Comparison of ENCODE assay signal across 1 cellular context in the genomic region with DNA sequence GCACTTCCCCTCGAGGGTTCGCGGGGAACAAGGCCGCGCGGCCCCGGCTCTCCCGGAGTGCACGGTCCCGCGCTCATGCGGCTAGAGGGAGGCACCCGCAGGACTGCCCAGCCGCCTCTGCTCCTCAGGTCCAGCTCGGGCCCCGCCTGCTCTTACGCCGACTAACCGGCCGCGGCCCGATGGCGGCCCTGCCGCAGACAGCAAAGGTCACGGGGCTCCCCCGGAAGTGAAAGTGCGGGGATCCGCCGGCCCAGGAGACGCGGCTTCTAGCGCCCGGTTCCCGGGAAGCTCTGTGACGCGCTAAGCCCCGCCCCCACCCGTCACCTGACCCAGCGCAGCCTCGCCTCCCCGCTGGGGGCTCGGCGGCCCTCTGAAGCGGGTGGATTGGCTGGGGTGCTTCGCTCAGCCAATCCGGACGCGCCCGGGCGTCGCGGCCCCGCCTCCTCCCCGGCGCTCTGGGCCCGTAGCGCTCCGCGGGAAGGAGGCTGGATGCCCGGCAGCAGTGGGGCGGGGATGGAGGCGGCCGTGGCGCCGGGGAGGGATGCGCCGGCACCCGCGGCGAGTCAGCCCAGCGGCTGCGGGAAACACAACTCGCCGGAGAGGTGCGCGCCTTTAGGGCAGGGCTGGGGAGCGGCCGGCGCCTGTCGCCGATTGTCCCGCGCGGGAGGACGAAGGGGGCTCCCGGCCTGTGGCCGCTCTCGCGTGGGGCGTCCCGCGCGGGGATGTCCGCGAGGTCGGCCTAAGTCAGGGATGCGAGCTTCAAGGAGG.
TF ChIP-seq lines count a peak whose summit lies in the region.

TSS of gene SCLY (plus strand) at position 460 of the 768 bp plus-strand sequence. CDS start at position 514, 54 bp downstream.

TF ChIP-seq in HCT116, 20 proteins besides CTCF, POLR2A, EP300 and RAD21:
- TF ChIP-seq REST (IDR thresholded peaks at IDR 0.05; ENCODE audit: low read depth): no peak
- TF ChIP-seq ZFX (IDR thresholded peaks at IDR 0.05): peak; percentile 96
- TF ChIP-seq ZBTB33 (IDR thresholded peaks at IDR 0.05; ENCODE audit: extremely low read depth, insufficient replicate concordance, low read length): no peak
- no peak for TF ChIP-seq FOSL1 (IDR thresholded peaks at IDR 0.05; ENCODE audit: low read depth)
- peak; percentile 62 for TF ChIP-seq ELF1 (IDR thresholded peaks at IDR 0.05; ENCODE audit: borderline replicate concordance, low read depth)
- TF ChIP-seq, protein P1, sequence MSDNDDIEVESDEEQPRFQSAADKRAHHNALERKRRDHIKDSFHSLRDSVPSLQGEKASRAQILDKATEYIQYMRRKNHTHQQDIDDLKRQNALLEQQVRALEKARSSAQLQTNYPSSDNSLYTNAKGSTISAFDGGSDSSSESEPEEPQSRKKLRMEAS (IDR thresholded peaks at IDR 0.05): peak; percentile 78
- TF ChIP-seq EGR1 (IDR thresholded peaks at IDR 0.05; ENCODE audit: low read depth): peak; percentile 76
- TF ChIP-seq POLR2AphosphoS5 (IDR thresholded peaks at IDR 0.05; ENCODE audit: low read depth, low read length): peak; percentile 82
- TF ChIP-seq SRF (IDR thresholded peaks at IDR 0.05; ENCODE audit: low read depth): 0 out of 2 replicates have a peak, but pooled peaks have one; percentile 57
- TF ChIP-seq, protein P2, sequence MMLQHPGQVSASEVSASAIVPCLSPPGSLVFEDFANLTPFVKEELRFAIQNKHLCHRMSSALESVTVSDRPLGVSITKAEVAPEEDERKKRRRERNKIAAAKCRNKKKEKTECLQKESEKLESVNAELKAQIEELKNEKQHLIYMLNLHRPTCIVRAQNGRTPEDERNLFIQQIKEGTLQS (IDR thresholded peaks at IDR 0.05): no peak
- TF ChIP-seq EZH2 (IDR thresholded peaks at IDR 0.05): no peak
- peak; percentile 73 for TF ChIP-seq TCF7L2 (IDR thresholded peaks at IDR 0.05; ENCODE audit: borderline replicate concordance, extremely low read depth, insufficient read depth, insufficient read length)
- TF ChIP-seq YY1 (IDR thresholded peaks at IDR 0.05; ENCODE audit: extremely low read depth, insufficient replicate concordance, low read depth, low read length): no peak
- peak; percentile 80 for TF ChIP-seq SIN3A (IDR thresholded peaks at IDR 0.05; ENCODE audit: low read depth)
- TF ChIP-seq SP1 (IDR thresholded peaks at IDR 0.05; ENCODE audit: low read depth): peak; percentile 78
- no peak for TF ChIP-seq JUND (IDR thresholded peaks at IDR 0.05)
- no peak for TF ChIP-seq CEBPB (IDR thresholded peaks at IDR 0.05; ENCODE audit: low read depth)
- TF ChIP-seq CBX3 (IDR thresholded peaks at IDR 0.05; ENCODE audit: low read depth): no peak; the same call in 1 of the 2 replicates
